Comparison of ENCODE assay signal across 31 cellular contexts in the genomic region with DNA sequence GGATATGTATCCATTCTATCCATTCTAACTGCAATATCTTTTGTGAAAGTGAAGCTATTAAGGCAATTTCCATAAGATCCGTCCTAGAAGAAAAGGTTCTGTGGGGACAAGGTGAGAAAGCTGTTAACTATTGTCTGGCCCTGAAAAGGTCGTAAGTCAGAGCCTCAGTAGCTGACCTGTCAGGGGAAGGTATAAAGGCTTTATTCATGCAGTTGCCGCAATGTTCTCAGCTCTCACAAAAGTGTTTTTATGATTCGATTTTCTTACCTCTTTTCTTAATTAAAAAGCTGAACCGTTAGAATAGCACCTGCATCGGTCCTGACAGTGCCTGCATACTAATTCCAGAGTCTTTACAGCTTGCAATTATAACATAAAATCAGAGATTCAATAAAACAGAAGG. TPM values are rescaled to one million over a fixed set of nuclear protein-coding genes. Genes with fewer than 3 reads are reported as not detected.
"Had no signal": no experiment of that assay in that cellular context is flagged by ENCODE, and none has a peak within 500 bp of the region (broad histone marks: within the 10 kb centered on the region; RNA-seq: fewer than 3 reads in every experiment).

No MANE protein-coding gene starts in this region.

- H3K9me3 Mint-ChIP-seq: stimulated activated naive CD8-positive, alpha-beta T cell treated with anti-CD3 and anti-CD28 coated beads, Interleukin-15, Interleukin-2, amounts not matched to agents 100 ng/mL and 50 ng/mL, for 24 hours had no signal

- DNase-seq: hypothalamus; immature natural killer cell; kidney; left colon; left lung; lower lobe of right lung; mammary epithelial cell; mesenchymal stem cell; naive thymus-derived CD8-positive, alpha-beta T cell; pancreas; posterior cingulate gyrus; retina; right cardiac atrium; stimulated activated CD4-positive, alpha-beta T cell treated with anti-CD3 and anti-CD28 coated beads, Interleukin-12 subunit alpha, Interleukin-12 subunit beta, amount 100 ng/mL, for 4 hours; stimulated activated CD4-positive, alpha-beta T cell treated with anti-CD3 and anti-CD28 coated beads, Interleukin-15, amount 100 ng/mL, for 24 hours; stimulated activated CD4-positive, alpha-beta T cell treated with anti-CD3 and anti-CD28 coated beads, Interleukin-2, amount 100 ng/mL, for 24 hours; stimulated activated CD4-positive, alpha-beta T cell treated with anti-CD3 and anti-CD28 coated beads, Interleukin-4, amount 100 ng/mL, for 1 hour; stimulated activated naive CD4-positive, alpha-beta T cell; tibial artery; trophoblast cell; uterus had no signal

- H3K9me3 ChIP-seq: left lung, lower lobe of right lung, pancreas, prostate gland, suprapubic skin, thoracic aorta, tibial artery, uterus had no signal

- ATAC-seq: left colon; left lung; lower lobe of right lung; naive thymus-derived CD8-positive, alpha-beta T cell; pancreas; right cardiac atrium; sciatic nerve had no signal

- H3K27ac Mint-ChIP-seq: immature natural killer cell; naive thymus-derived CD8-positive, alpha-beta T cell; nephron; stimulated activated naive CD8-positive, alpha-beta T cell treated with anti-CD3 and anti-CD28 coated beads, Interleukin-15, Interleukin-2, amounts not matched to agents 100 ng/mL and 50 ng/mL, for 24 hours had no signal

- H3K4me1 Mint-ChIP-seq: immature natural killer cell had no signal

- H3K4me1 ChIP-seq: left lung, lower lobe of right lung, pancreas, prostate gland, suprapubic skin, tibial artery, uterus had no signal

- H3K27ac ChIP-seq: left lung, lower lobe of right lung, pancreas, prostate gland, skin epidermis, suprapubic skin, thoracic aorta, tibial artery, uterus had no signal

- H3K4me3 ChIP-seq: left lung, lower lobe of right lung, pancreas, prostate gland, skin epidermis, suprapubic skin, thoracic aorta, tibial artery, uterus had no signal

- H3K4me3 Mint-ChIP-seq: immature natural killer cell; naive thymus-derived CD8-positive, alpha-beta T cell; nephron; stimulated activated naive CD8-positive, alpha-beta T cell treated with anti-CD3 and anti-CD28 coated beads, Interleukin-15, Interleukin-2, amounts not matched to agents 100 ng/mL and 50 ng/mL, for 24 hours had no signal

- H3K36me3 ChIP-seq: left lung, lower lobe of right lung, pancreas, prostate gland, suprapubic skin, thoracic aorta, tibial artery, uterus had no signal

RNA-seq across cellular contexts. Expression of a gene that starts 24.7 kb away (rescaled TPM):
- total RNA-seq: kidney; left colon; left lung; liver; lower lobe of right lung; naive thymus-derived CD8-positive, alpha-beta T cell; omental fat pad; pancreas; prostate gland; right cardiac atrium; suprapubic skin; thoracic aorta; ureter; uterus had no signal

RNA-seq across cellular contexts. Expression of a gene that starts 27.6 kb away (rescaled TPM):
- total RNA-seq: kidney; left colon; liver; lower lobe of right lung; naive thymus-derived CD8-positive, alpha-beta T cell; omental fat pad; pancreas; prostate gland; ureter; uterus had no signal
